In genomic region chr1:160168609-160169369, GRCh38 we compare ENCODE assay signal across 1 cellular context.
TF ChIP-seq lines count a peak whose summit lies in the region.

No MANE protein-coding gene starts in this region.

TF ChIP-seq in GM23338, 12 proteins besides CTCF, POLR2A, EP300 and RAD21 (continued from another document):
- TF ChIP-seq ZNF462 (CRISPR knock-in tag; IDR thresholded peaks at IDR 0.05): no peak
- TF ChIP-seq EZH2 (IDR thresholded peaks at IDR 0.05; ENCODE audit: low read depth, unreplicated experiment): no peak
- no peak for TF ChIP-seq ZNF114 (CRISPR knock-in tag; IDR thresholded peaks at IDR 0.05)
- no peak for TF ChIP-seq EZH2phosphoT487 (IDR thresholded peaks at IDR 0.05; ENCODE audit: unreplicated experiment)
- TF ChIP-seq JUNB (IDR thresholded peaks at IDR 0.05; ENCODE audit: unreplicated experiment): no peak
- TF ChIP-seq REST (IDR thresholded peaks at IDR 0.05; ENCODE audit: unreplicated experiment): no peak
